In the genomic region with DNA sequence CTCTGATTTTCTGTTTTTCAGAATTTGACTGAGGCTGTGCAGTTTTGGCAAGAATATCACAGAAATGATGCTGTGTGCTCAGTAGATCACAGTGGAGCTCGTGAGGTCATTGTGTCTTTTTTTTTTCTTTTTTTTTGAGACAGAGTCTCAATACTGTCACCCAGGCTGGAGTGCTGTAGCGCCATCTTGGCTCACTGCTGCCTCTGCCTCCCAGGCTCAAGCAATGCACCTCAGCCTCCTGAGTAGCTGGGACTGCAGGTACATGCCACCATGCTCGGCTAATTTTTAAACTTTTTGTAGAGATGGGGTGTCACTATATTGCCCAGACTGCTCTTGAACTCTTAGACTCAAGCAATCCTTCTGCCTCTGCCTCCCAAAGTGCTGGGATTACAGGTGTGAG, we compare ENCODE assay signal across 1 cellular context.
TF ChIP-seq lines count a peak whose summit lies in the region.

No MANE protein-coding gene starts in this region.

TF ChIP-seq in GM23338, 12 proteins besides CTCF, POLR2A, EP300 and RAD21 (continued from another document):
- TF ChIP-seq, protein P1, sequence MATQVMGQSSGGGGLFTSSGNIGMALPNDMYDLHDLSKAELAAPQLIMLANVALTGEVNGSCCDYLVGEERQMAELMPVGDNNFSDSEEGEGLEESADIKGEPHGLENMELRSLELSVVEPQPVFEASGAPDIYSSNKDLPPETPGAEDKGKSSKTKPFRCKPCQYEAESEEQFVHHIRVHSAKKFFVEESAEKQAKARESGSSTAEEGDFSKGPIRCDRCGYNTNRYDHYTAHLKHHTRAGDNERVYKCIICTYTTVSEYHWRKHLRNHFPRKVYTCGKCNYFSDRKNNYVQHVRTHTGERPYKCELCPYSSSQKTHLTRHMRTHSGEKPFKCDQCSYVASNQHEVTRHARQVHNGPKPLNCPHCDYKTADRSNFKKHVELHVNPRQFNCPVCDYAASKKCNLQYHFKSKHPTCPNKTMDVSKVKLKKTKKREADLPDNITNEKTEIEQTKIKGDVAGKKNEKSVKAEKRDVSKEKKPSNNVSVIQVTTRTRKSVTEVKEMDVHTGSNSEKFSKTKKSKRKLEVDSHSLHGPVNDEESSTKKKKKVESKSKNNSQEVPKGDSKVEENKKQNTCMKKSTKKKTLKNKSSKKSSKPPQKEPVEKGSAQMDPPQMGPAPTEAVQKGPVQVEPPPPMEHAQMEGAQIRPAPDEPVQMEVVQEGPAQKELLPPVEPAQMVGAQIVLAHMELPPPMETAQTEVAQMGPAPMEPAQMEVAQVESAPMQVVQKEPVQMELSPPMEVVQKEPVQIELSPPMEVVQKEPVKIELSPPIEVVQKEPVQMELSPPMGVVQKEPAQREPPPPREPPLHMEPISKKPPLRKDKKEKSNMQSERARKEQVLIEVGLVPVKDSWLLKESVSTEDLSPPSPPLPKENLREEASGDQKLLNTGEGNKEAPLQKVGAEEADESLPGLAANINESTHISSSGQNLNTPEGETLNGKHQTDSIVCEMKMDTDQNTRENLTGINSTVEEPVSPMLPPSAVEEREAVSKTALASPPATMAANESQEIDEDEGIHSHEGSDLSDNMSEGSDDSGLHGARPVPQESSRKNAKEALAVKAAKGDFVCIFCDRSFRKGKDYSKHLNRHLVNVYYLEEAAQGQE (IDR thresholded peaks at IDR 0.05; ENCODE audit: unreplicated experiment) = no peak
- TF ChIP-seq, protein P2, sequence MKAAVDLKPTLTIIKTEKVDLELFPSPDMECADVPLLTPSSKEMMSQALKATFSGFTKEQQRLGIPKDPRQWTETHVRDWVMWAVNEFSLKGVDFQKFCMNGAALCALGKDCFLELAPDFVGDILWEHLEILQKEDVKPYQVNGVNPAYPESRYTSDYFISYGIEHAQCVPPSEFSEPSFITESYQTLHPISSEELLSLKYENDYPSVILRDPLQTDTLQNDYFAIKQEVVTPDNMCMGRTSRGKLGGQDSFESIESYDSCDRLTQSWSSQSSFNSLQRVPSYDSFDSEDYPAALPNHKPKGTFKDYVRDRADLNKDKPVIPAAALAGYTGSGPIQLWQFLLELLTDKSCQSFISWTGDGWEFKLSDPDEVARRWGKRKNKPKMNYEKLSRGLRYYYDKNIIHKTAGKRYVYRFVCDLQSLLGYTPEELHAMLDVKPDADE (IDR thresholded peaks at IDR 0.05) = no peak
- TF ChIP-seq ZNF331 (CRISPR knock-in tag; IDR thresholded peaks at IDR 0.05; ENCODE audit: low read depth) = no peak
- no peak for TF ChIP-seq EZH2 (IDR thresholded peaks at IDR 0.05; ENCODE audit: low read depth, unreplicated experiment)
- no peak for TF ChIP-seq NANOG (IDR thresholded peaks at IDR 0.05; ENCODE audit: borderline replicate concordance)
- TF ChIP-seq POLR2AphosphoS5 (IDR thresholded peaks at IDR 0.05; ENCODE audit: low read depth) = no peak
- TF ChIP-seq JUNB (IDR thresholded peaks at IDR 0.05; ENCODE audit: unreplicated experiment) = no peak
